ENCODE assay signal across 8 cellular contexts in the genomic region with DNA sequence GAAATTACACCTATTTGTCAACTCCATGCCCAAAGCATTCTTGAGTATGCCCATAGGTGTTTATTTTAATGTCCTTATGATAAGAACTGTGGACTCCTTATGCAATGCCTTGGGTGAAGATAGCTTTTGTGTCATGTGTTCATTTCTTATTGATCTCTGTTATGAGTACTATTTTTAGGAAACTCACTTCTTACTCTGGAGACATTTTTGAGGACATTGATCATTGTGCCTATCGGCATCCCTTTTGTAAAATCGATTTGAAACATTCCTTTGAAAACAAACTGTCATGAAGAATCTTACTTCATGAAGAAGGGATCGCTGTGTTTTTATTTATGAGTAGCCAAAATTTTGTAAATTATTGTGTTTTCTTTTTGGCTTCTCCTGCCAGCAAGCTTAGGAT.
"Had no signal": no experiment of that assay in that cellular context is flagged by ENCODE, and none has a peak within 500 bp of the region (broad histone marks: within the 10 kb centered on the region; RNA-seq: fewer than 3 reads in every experiment).

No MANE protein-coding gene starts in this region.

- H3K4me3 ChIP-seq: K562 had no signal

- H3K9me3 Mint-ChIP-seq: IgD-negative memory B cell had no signal

- H3K36me3 Mint-ChIP-seq: IgD-negative memory B cell had no signal

- DNase-seq: IMR-90, KBM-7, KG1 had no signal

- ATAC-seq: HepG2, K562 had no signal

- H3K4me2 ChIP-seq: KMS-11 had no signal

- H3K9ac ChIP-seq: KMS-11 had no signal

- H3K4me3 Mint-ChIP-seq: IgD-negative memory B cell had no signal

- H3K27me3 Mint-ChIP-seq: IgD-negative memory B cell had no signal

- H3K4me1 Mint-ChIP-seq: IgD-negative memory B cell had no signal

- H3K27ac ChIP-seq: HL-60, KMS-11 had no signal

- H3K27ac Mint-ChIP-seq: IgD-negative memory B cell had no signal
